In genomic region chr18:58996131-58996632, GRCh38 we compare ENCODE assay signal across 10 cellular contexts.
A peak's percentile ranks its signal among the peaks of the same experiment; 100 is the strongest.
DNase-seq lines count a peak whose midpoint lies in the region; ATAC-seq and TF ChIP-seq lines count a peak whose summit lies in the region.
"Had no signal": no experiment of that assay in that cellular context is flagged by ENCODE, and none has a peak within 500 bp of the region (broad histone marks: within the 10 kb centered on the region; RNA-seq: fewer than 3 reads in every experiment).

No MANE protein-coding gene starts in this region.

- peaks cover 2% of the 10 kb centered on the region; the same call in 1 of the 2 replicates for H3K9me2 ChIP-seq in GM23338 (ENCODE audit: insufficient read depth)

- H3K4me1 ChIP-seq in GM23338 (ENCODE audit: insufficient read depth) (peaks cover 23% of the 10 kb centered on the region), RWPE2 (ENCODE audit: insufficient read depth, poor library complexity, severe bottlenecking) (peaks cover 42% of the 10 kb centered on the region)

- H3K27ac Mint-ChIP-seq in GM23338, result no peak overlapping the region
- H3K27ac Mint-ChIP-seq: activated B cell treated with CpG ODN at 0.5 μM for 24 hours; activated naive CD4-positive, alpha-beta T cell treated with anti-CD3 and anti-CD28 coated beads, Interleukin-2, amount 50 U/mL, for 24 hours had no signal

- ATAC-seq in GM23338, result no peak
- peak; percentile 24; the same call in 2 of the 3 replicates for ATAC-seq in RWPE2 (ENCODE audit: low read depth)
- ATAC-seq in GM21528 (IDR thresholded peaks at IDR 0.05; ENCODE audit: low FRiP score, unreplicated experiment), result no peak
- ATAC-seq in HG02973 (IDR thresholded peaks at IDR 0.05; ENCODE audit: unreplicated experiment), result no peak
- ATAC-seq: esophagus mucosa had no signal

- H3K4me2 ChIP-seq in GM23338, result 0 out of 2 replicates have a peak overlapping the region, but pooled peaks have one; percentile 29

- H3K4me3 Mint-ChIP-seq in GM23338, result no peak overlapping the region
- H3K4me3 Mint-ChIP-seq: activated B cell treated with CpG ODN at 0.5 μM for 24 hours; activated naive CD4-positive, alpha-beta T cell treated with anti-CD3 and anti-CD28 coated beads, Interleukin-2, amount 50 U/mL, for 24 hours had no signal

- H3K9me3 Mint-ChIP-seq in GM23338, result no peaks in the 10 kb centered on the region
- H3K9me3 Mint-ChIP-seq: activated B cell treated with CpG ODN at 0.5 μM for 24 hours; activated naive CD4-positive, alpha-beta T cell treated with anti-CD3 and anti-CD28 coated beads, Interleukin-2, amount 50 U/mL, for 24 hours had no signal

- no peaks in the 10 kb centered on the region for H3K36me3 Mint-ChIP-seq in GM23338 (ENCODE audit: low read depth)
- H3K36me3 Mint-ChIP-seq: activated naive CD4-positive, alpha-beta T cell treated with anti-CD3 and anti-CD28 coated beads, Interleukin-2, amount 50 U/mL, for 24 hours had no signal

- no peaks in the 10 kb centered on the region for H3K9me3 ChIP-seq in RWPE2 (ENCODE audit: severe bottlenecking)

- H3K36me3 ChIP-seq in GM23338 (ENCODE audit: insufficient read depth), result no peaks in the 10 kb centered on the region
- H3K36me3 ChIP-seq in RWPE2 (ENCODE audit: low read depth), result no peaks in the 10 kb centered on the region

- H4K20me1 ChIP-seq in GM23338 (replicated peaks; ENCODE audit: insufficient read depth), result no peaks in the 10 kb centered on the region

- DNase-seq in GM23338 (ENCODE audit: low spot score) (no peak), RWPE2 (ENCODE audit: low spot score) (no peak), fibroblast of pulmonary artery (ENCODE audit: low read depth) (peak; percentile 99), skeletal muscle cell (ENCODE audit: low read depth) (peak; percentile 95)
- DNase-seq in activated CD4-positive, alpha-beta T cell treated with anti-CD3 and anti-CD28 coated beads, Interleukin-2, amount 50 U/mL, for 1 hour, result no peak
- DNase-seq: activated B cell treated with CpG ODN at 0.5 μM for 24 hours had no signal

- no peak overlapping the region for H3K27ac ChIP-seq in GM23338 (ENCODE audit: low read depth)
- peak overlapping the region; percentile 88 for H3K27ac ChIP-seq in RWPE2 (ENCODE audit: poor library complexity, severe bottlenecking)

- H3K79me2 ChIP-seq in GM23338 (replicated peaks; ENCODE audit: insufficient read depth), result no peaks in the 10 kb centered on the region

- H3K4me3 ChIP-seq in GM23338, result no peak overlapping the region
- H3K4me3 ChIP-seq in RWPE2 (ENCODE audit: severe bottlenecking), result no peak overlapping the region
- no peak overlapping the region for H3K4me3 ChIP-seq in fibroblast of pulmonary artery (replicated peaks; ENCODE audit: low read depth, low read length)
- H3K4me3 ChIP-seq in skeletal muscle cell (ENCODE audit: low read depth, low read length), result no peak overlapping the region

- peaks cover 4% of the 10 kb centered on the region for H3K27me3 Mint-ChIP-seq in GM23338 (ENCODE audit: insufficient read depth, low read depth, poor library complexity)
- H3K27me3 Mint-ChIP-seq: activated B cell treated with CpG ODN at 0.5 μM for 24 hours had no signal

- H2AFZ ChIP-seq in GM23338, result no peak overlapping the region

- TF ChIP-seq CTCF in GM23338 (conservative IDR thresholded peaks at IDR 0.05; ENCODE audit: low read depth in 2 of 2) (no peak), RWPE2 (IDR thresholded peaks at IDR 0.05; ENCODE audit: poor library complexity, severe bottlenecking) (no peak), fibroblast of pulmonary artery (IDR thresholded peaks at IDR 0.05; ENCODE audit: low read length, missing control alignments) (no peak)

- H3F3A ChIP-seq in GM23338 (replicated peaks; ENCODE audit: low read depth), result 0 out of 2 replicates have a peak, but pooled peaks cover 3% of the 10 kb centered on the region

- H3K4me1 Mint-ChIP-seq in GM23338, result peaks cover 24% of the 10 kb centered on the region
- H3K4me1 Mint-ChIP-seq: activated naive CD4-positive, alpha-beta T cell treated with anti-CD3 and anti-CD28 coated beads, Interleukin-2, amount 50 U/mL, for 24 hours had no signal

- H3K27me3 ChIP-seq in GM23338 (ENCODE audit: insufficient read depth), result no peaks in the 10 kb centered on the region
- no peaks in the 10 kb centered on the region for H3K27me3 ChIP-seq in RWPE2 (ENCODE audit: insufficient read depth, poor library complexity, severe bottlenecking)

TF ChIP-seq in GM23338, 12 proteins besides CTCF, POLR2A, EP300 and RAD21 (continues in another document):
- TF ChIP-seq REST (IDR thresholded peaks at IDR 0.05; ENCODE audit: unreplicated experiment) (no peak), ZNF462 (CRISPR knock-in tag; IDR thresholded peaks at IDR 0.05) (no peak), NANOG (IDR thresholded peaks at IDR 0.05; ENCODE audit: borderline replicate concordance) (no peak)

Comparison
In these comparisons a context has a peak if more than half of its experiments do, and no peak if none do; other contexts are left out.
1. DNase-seq: peak in fibroblast of pulmonary artery (single experiment) and skeletal muscle cell (single experiment); none in GM23338 (single experiment), RWPE2 (single experiment) and activated CD4-positive, alpha-beta T cell treated with anti-CD3 and anti-CD28 coated beads, Interleukin-2, amount 50 U/mL, for 1 hour (single experiment).